Comparison of ENCODE assay signal across 23 cellular contexts in genomic region chr3:51270559-51270958, GRCh38.
DNase-seq lines count a peak whose midpoint lies in the region; ATAC-seq, FAIRE-seq and TF ChIP-seq lines count a peak whose summit lies in the region.
"Had no signal": no experiment of that assay in that cellular context is flagged by ENCODE, and none has a peak within 500 bp of the region (broad histone marks: within the 10 kb centered on the region; RNA-seq: fewer than 3 reads in every experiment).

No MANE protein-coding gene starts in this region.

- peak; percentile 13 for FAIRE-seq in urothelium cell line (lab: Jason Lieb, UNC)
- FAIRE-seq: D721Med had no signal

- intact Hi-C loops in activated CD4-positive, alpha-beta T cell treated with anti-CD3 and anti-CD28 coated beads for 36 hours (cut with DNase I, micrococcal nuclease), result no loop called here
- intact Hi-C loops in tibial artery (cut with DNase I; ENCODE audit: low total_unique reads), result no loop called here

- CTCF ChIA-PET in activated CD4-positive, alpha-beta T cell treated with anti-CD3 and anti-CD28 coated beads for 36 hours (lab: Charles Lee), result interaction anchor here (0.6 kb wide), 2 partner anchors 12 to 293 kb away, joined by 3 read pairs; no protein-coding TSS in a partner anchor

- H3K36me3 ChIP-seq in tibial artery, result no peaks in the 10 kb centered on the region
- H3K36me3 ChIP-seq: BLaER1 had no signal

- no peaks in the 10 kb centered on the region for H3K9me3 ChIP-seq in tibial artery

- ATAC-seq in activated CD4-positive, alpha-beta T cell treated with anti-CD3 and anti-CD28 coated beads for 36 hours, result peak; percentile 26
- ATAC-seq in central memory CD8-positive, alpha-beta T cell (replicated peaks; ENCODE audit: extremely low read depth, poor library complexity, severe bottlenecking), result peak; percentile 24
- ATAC-seq: Panc1 had no signal

- POLR2A ChIA-PET in activated CD4-positive, alpha-beta T cell treated with anti-CD3 and anti-CD28 coated beads for 36 hours (lab: Charles Lee), result no interaction called here

- no peak for DNase-seq in activated CD4-positive, alpha-beta T cell treated with anti-CD3 and anti-CD28 coated beads for 36 hours
- DNase-seq in activated CD4-positive, alpha-beta T cell treated with anti-CD3 and anti-CD28 coated beads for 4 hours, result no peak
- no peak for DNase-seq in activated naive CD4-positive, alpha-beta T cell treated with anti-CD3 and anti-CD28 coated beads, Interleukin-2, amount 50 U/mL, for 16 hours
- DNase-seq in central memory CD8-positive, alpha-beta T cell (ENCODE audit: low spot score in 2 of 2), result no peak
- DNase-seq in urothelium cell line (ENCODE audit: low spot score) (no peak), NCI-H774 (lab: John Stamatoyannopoulos, UW) (no peak), tibial artery (no peak)
- DNase-seq: ACHN, DMS53, KG1, MV-4-11, NCI-H1105 treated with DMSO at 0.1 percent for 48 hours, NCI-H1694, NCI-H2081, NCI-H2171, NCI-H345, NCI-H524, NCI-H82 had no signal

- TF ChIP-seq CTCF in tibial artery (IDR thresholded peaks at IDR 0.05), result no peak

- peak overlapping the region; percentile 59 for H3K27ac Mint-ChIP-seq in activated CD4-positive, alpha-beta T cell treated with anti-CD3 and anti-CD28 coated beads for 36 hours
- peak overlapping the region; percentile 97 for H3K27ac Mint-ChIP-seq in activated naive CD4-positive, alpha-beta T cell treated with anti-CD3 and anti-CD28 coated beads, Interleukin-2, amount 50 U/mL, for 24 hours
- peak overlapping the region; percentile 13 for H3K27ac Mint-ChIP-seq in central memory CD8-positive, alpha-beta T cell (ENCODE audit: low read depth)

- H3K4me1 Mint-ChIP-seq in activated CD4-positive, alpha-beta T cell treated with anti-CD3 and anti-CD28 coated beads for 36 hours, result peaks cover 37% of the 10 kb centered on the region
- H3K4me1 Mint-ChIP-seq in activated naive CD4-positive, alpha-beta T cell treated with anti-CD3 and anti-CD28 coated beads, Interleukin-2, amount 50 U/mL, for 24 hours, result peaks cover 64% of the 10 kb centered on the region
- H3K4me1 Mint-ChIP-seq in central memory CD8-positive, alpha-beta T cell, result peaks cover 14% of the 10 kb centered on the region

- no peak overlapping the region for H3K4me3 ChIP-seq in tibial artery
- H3K4me3 ChIP-seq: BLaER1 had no signal

- no peak overlapping the region for H3K4me3 Mint-ChIP-seq in activated CD4-positive, alpha-beta T cell treated with anti-CD3 and anti-CD28 coated beads for 36 hours
- peak overlapping the region; percentile 64 for H3K4me3 Mint-ChIP-seq in activated naive CD4-positive, alpha-beta T cell treated with anti-CD3 and anti-CD28 coated beads, Interleukin-2, amount 50 U/mL, for 24 hours
- peak overlapping the region; percentile 11 for H3K4me3 Mint-ChIP-seq in central memory CD8-positive, alpha-beta T cell

- H3K4me1 ChIP-seq in tibial artery, result no peaks in the 10 kb centered on the region

- peaks cover 7% of the 10 kb centered on the region for H3K9me3 Mint-ChIP-seq in activated CD4-positive, alpha-beta T cell treated with anti-CD3 and anti-CD28 coated beads for 36 hours (ENCODE audit: low read depth)
- H3K9me3 Mint-ChIP-seq in activated naive CD4-positive, alpha-beta T cell treated with anti-CD3 and anti-CD28 coated beads, Interleukin-2, amount 50 U/mL, for 24 hours, result no peaks in the 10 kb centered on the region
- peaks cover 7% of the 10 kb centered on the region for H3K9me3 Mint-ChIP-seq in central memory CD8-positive, alpha-beta T cell

- no peaks in the 10 kb centered on the region for H3K27me3 Mint-ChIP-seq in activated CD4-positive, alpha-beta T cell treated with anti-CD3 and anti-CD28 coated beads for 36 hours
- H3K27me3 Mint-ChIP-seq in activated naive CD4-positive, alpha-beta T cell treated with anti-CD3 and anti-CD28 coated beads, Interleukin-2, amount 50 U/mL, for 24 hours, result no peaks in the 10 kb centered on the region
- H3K27me3 Mint-ChIP-seq in central memory CD8-positive, alpha-beta T cell, result no peaks in the 10 kb centered on the region

- peaks cover 2% of the 10 kb centered on the region for H3K36me3 Mint-ChIP-seq in activated CD4-positive, alpha-beta T cell treated with anti-CD3 and anti-CD28 coated beads for 36 hours (ENCODE audit: low read depth)
- H3K36me3 Mint-ChIP-seq in activated naive CD4-positive, alpha-beta T cell treated with anti-CD3 and anti-CD28 coated beads, Interleukin-2, amount 50 U/mL, for 24 hours, result no peaks in the 10 kb centered on the region
- peaks cover 1% of the 10 kb centered on the region for H3K36me3 Mint-ChIP-seq in central memory CD8-positive, alpha-beta T cell (ENCODE audit: insufficient read depth)

- no peak overlapping the region for H3K27ac ChIP-seq in tibial artery
- H3K27ac ChIP-seq: 22Rv1, BLaER1 had no signal

- H3K27me3 ChIP-seq in tibial artery, result no peaks in the 10 kb centered on the region
- H3K27me3 ChIP-seq: BLaER1 had no signal

Comparison
In these comparisons a context has a peak if more than half of its experiments do, and no peak if none do; other contexts are left out.
1. H3K27ac Mint-ChIP-seq: peak in every context shown above with its lines; median percentile 97 in activated naive CD4-positive, alpha-beta T cell treated with anti-CD3 and anti-CD28 coated beads, Interleukin-2, amount 50 U/mL, for 24 hours; 59 in activated CD4-positive, alpha-beta T cell treated with anti-CD3 and anti-CD28 coated beads for 36 hours; 13 in central memory CD8-positive, alpha-beta T cell.